18 cellular contexts compared by ENCODE assay signal in the genomic region with DNA sequence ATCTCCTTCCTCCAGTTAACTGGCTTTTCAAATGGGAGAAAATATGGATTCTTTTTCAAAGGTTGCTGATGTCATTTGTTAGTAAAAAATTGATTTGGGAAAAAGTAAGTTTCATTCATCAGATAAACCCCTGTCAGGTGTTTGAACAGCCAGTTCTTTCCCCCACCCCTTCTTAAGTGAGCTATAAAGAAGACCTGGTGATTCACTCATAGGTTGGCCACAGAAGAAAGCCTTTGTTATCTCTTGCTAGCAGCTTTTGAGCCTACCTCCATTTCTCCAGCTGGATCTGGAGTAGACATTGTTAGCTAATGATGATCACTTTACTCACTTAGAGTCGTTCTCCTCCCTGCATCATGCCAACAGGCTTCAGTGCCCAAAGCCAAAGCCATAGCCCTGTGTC.
A peak's percentile ranks its signal among the peaks of the same experiment; 100 is the strongest.
DNase-seq lines count a peak whose midpoint lies in the region; ATAC-seq and TF ChIP-seq lines count a peak whose summit lies in the region.
"Had no signal": no experiment of that assay in that cellular context is flagged by ENCODE, and none has a peak within 500 bp of the region (broad histone marks: within the 10 kb centered on the region; RNA-seq: fewer than 3 reads in every experiment).

No MANE protein-coding gene starts in this region.

- no peaks in the 10 kb centered on the region for H4K20me1 ChIP-seq in mammary epithelial cell (ENCODE audit: insufficient read depth, low read length)

- WGBS in mammary epithelial cell (ENCODE audit: low coverage, missing lambda C conversion rate): 83% methylated on average over 1 of the region's 1 CpG

- CTCF ChIA-PET in mammary epithelial cell (lab: Charles Lee; ENCODE audit: low non-redundant PET): no interaction called here
- CTCF ChIA-PET in naive thymus-derived CD4-positive, alpha-beta T cell (lab: Charles Lee): no interaction called here

- no peak overlapping the region for H3K4me2 ChIP-seq in mammary epithelial cell (ENCODE audit: insufficient read depth, low read depth, low read length)
- H3K4me2 ChIP-seq: KMS-11, SK-N-SH had no signal

- H3K27me3 Mint-ChIP-seq in naive thymus-derived CD4-positive, alpha-beta T cell: no peaks in the 10 kb centered on the region
- H3K27me3 Mint-ChIP-seq: CD8-positive, alpha-beta memory T cell had no signal

- peaks cover 11% of the 10 kb centered on the region for H3K79me2 ChIP-seq in mammary epithelial cell (ENCODE audit: insufficient read depth, low read length)

- H3K4me3 ChIP-seq in mammary epithelial cell (replicated peaks in 1 of 3; ENCODE audit: insufficient read depth in 1 of 3, low read depth in 2 of 3, low read length in 3 of 3): no peak overlapping the region
- H3K4me3 ChIP-seq in breast epithelium: no peak overlapping the region
- H3K4me3 ChIP-seq in SK-N-MC: peak overlapping the region; percentile 39; the same call in 1 of the 2 replicates
- H3K4me3 ChIP-seq in naive thymus-derived CD4-positive, alpha-beta T cell (ENCODE audit: low read length): no peak overlapping the region

- no peak for TF ChIP-seq CTCF in mammary epithelial cell (conservative IDR thresholded peaks at IDR 0.05 in 1 of 2, IDR thresholded peaks at IDR 0.05 in 1 of 2; ENCODE audit: extremely low read depth in 1 of 2, insufficient read depth in 1 of 2, low read depth in 1 of 2, low read length in 2 of 2)
- no peak for TF ChIP-seq CTCF in breast epithelium (IDR thresholded peaks at IDR 0.05)

- peaks cover 0 to 6% (median 0%) of the 10 kb centered on the region in 11 donors for H3K9me3 Mint-ChIP-seq in naive thymus-derived CD4-positive, alpha-beta T cell

- H3K9ac ChIP-seq in mammary epithelial cell (ENCODE audit: insufficient read depth, low read length) (no peak overlapping the region), SK-N-MC (ENCODE audit: insufficient read length) (no peak overlapping the region)
- H3K9ac ChIP-seq: KMS-11, SK-N-SH had no signal

- H3K36me3 Mint-ChIP-seq in naive thymus-derived CD4-positive, alpha-beta T cell: peaks cover 0 to 37% (median 17%) of the 10 kb centered on the region in 5 donors

- H3K36me3 ChIP-seq in mammary epithelial cell (ENCODE audit: insufficient read depth, low read length) (no peaks in the 10 kb centered on the region), breast epithelium (no peaks in the 10 kb centered on the region), SK-N-MC (ENCODE audit: insufficient read depth, low read length) (peaks cover 3% of the 10 kb centered on the region; the same call in 1 of the 2 replicates)
- H3K36me3 ChIP-seq in naive thymus-derived CD4-positive, alpha-beta T cell (ENCODE audit: control insufficient read depth in 2 of 3, insufficient read depth in 3 of 3, low read length in 3 of 3): no peaks in the 10 kb centered on the region

- H3K9me3 ChIP-seq in mammary epithelial cell (replicated peaks; ENCODE audit: insufficient read depth, low read length) (no peaks in the 10 kb centered on the region), breast epithelium (no peaks in the 10 kb centered on the region), SK-N-MC (ENCODE audit: low read depth, low read length) (no peaks in the 10 kb centered on the region)
- H3K9me3 ChIP-seq in naive thymus-derived CD4-positive, alpha-beta T cell (ENCODE audit: control insufficient read depth in 2 of 3, low read length in 3 of 3): no peaks in the 10 kb centered on the region

- H3K4me1 ChIP-seq in mammary epithelial cell (ENCODE audit: insufficient read depth, low read length) (no peaks in the 10 kb centered on the region), breast epithelium (no peaks in the 10 kb centered on the region)
- H3K4me1 ChIP-seq in naive thymus-derived CD4-positive, alpha-beta T cell (ENCODE audit: control insufficient read depth in 2 of 2, insufficient read depth in 2 of 2, low read length in 2 of 2): no peaks in the 10 kb centered on the region

- H3K27ac ChIP-seq in mammary epithelial cell (ENCODE audit: insufficient read depth, low read depth, low read length) (no peak overlapping the region), breast epithelium (no peak overlapping the region), SK-N-MC (peak overlapping the region; percentile 72; the same call in 1 of the 2 replicates)
- no peak overlapping the region for H3K27ac ChIP-seq in naive thymus-derived CD4-positive, alpha-beta T cell (ENCODE audit: low read depth, low read length)
- H3K27ac ChIP-seq: KMS-11 had no signal

- H3K27me3 ChIP-seq in mammary epithelial cell (ENCODE audit: insufficient read depth, low read length) (no peaks in the 10 kb centered on the region), breast epithelium (no peaks in the 10 kb centered on the region)
- no peaks in the 10 kb centered on the region for H3K27me3 ChIP-seq in naive thymus-derived CD4-positive, alpha-beta T cell (ENCODE audit: control insufficient read depth in 2 of 2, insufficient read depth in 2 of 2, low read length in 2 of 2)

- intact Hi-C loops in mammary epithelial cell (cut with micrococcal nuclease) (no loop called here), breast epithelium (cut with DNase I; ENCODE audit: low total_unique reads) (no loop called here)
- intact Hi-C loops in naive thymus-derived CD4-positive, alpha-beta T cell (cut with micrococcal nuclease): no loop called here

- BruUV-seq in mammary epithelial cell (replicated peaks; lab: Mats Ljungman, UMichigan): no TSS peak

- no peak for TF ChIP-seq POLR2A in breast epithelium (IDR thresholded peaks at IDR 0.05)
- TF ChIP-seq POLR2A in erythroblast (IDR thresholded peaks at IDR 0.05; ENCODE audit: low read length): no peak

- in situ Hi-C loops in mammary epithelial cell (cut with MboI; ENCODE audit: low sequenced_read_pairs in 2 of 2): no loop called here

- no peak overlapping the region for H3K4me3 Mint-ChIP-seq in naive thymus-derived CD4-positive, alpha-beta T cell
- H3K4me3 Mint-ChIP-seq: CD8-positive, alpha-beta memory T cell had no signal

- peaks cover 0 to 6% (median under 1%) of the 10 kb centered on the region in 7 donors for H3K4me1 Mint-ChIP-seq in naive thymus-derived CD4-positive, alpha-beta T cell

- H3K27ac Mint-ChIP-seq in naive thymus-derived CD4-positive, alpha-beta T cell: no peak overlapping the region

- dilution Hi-C loops in mammary epithelial cell (cut with HindIII; ENCODE audit: low sequenced_read_pairs): no loop called here

- DNase-seq in mammary epithelial cell: peak; percentile 23
- no peak for DNase-seq in breast epithelium (ENCODE audit: low spot score in 2 of 2)
- DNase-seq in SK-N-MC (ENCODE audit: low read depth, low spot score): no peak
- peak; percentile 54 to 77 for DNase-seq in erythroblast (lab: John Stamatoyannopoulos, UW)
- DNase-seq in T-helper 2 cell: no peak
- DNase-seq in NCI-H2107 (lab: John Stamatoyannopoulos, UW): no peak
- DNase-seq in naive thymus-derived CD4-positive, alpha-beta T cell: no peak
- DNase-seq: C1 segment of cervical spinal cord; CD8-positive, alpha-beta memory T cell; DMS53; EL; GOT3; NCI-H1417 treated with DMSO at 0.1 percent for 48 hours; NCI-H446; NCI-H526 treated with DMSO at 0.1 percent for 48 hours; SHP77; SK-N-SH had no signal

- POLR2A ChIA-PET in naive thymus-derived CD4-positive, alpha-beta T cell (lab: Charles Lee): interaction anchor here (0.6 kb wide), 1 partner anchor 30 kb away, joined by 3 read pairs; no protein-coding TSS in a partner anchor

- no peak overlapping the region for H2AFZ ChIP-seq in mammary epithelial cell (ENCODE audit: low read depth, low read length)

- no peak for ATAC-seq in naive thymus-derived CD4-positive, alpha-beta T cell

Comparison
In these comparisons a context has a peak if more than half of its experiments do, and no peak if none do; other contexts are left out.
1. DNase-seq: peak in mammary epithelial cell (single experiment) and erythroblast (2 of 2); none in breast epithelium (0 of 2), SK-N-MC (single experiment), T-helper 2 cell (0 of 5), NCI-H2107 (single experiment) and naive thymus-derived CD4-positive, alpha-beta T cell (0 of 9).